In genomic region chr19:10412257-10412977, GRCh38 we compare ENCODE assay signal across 1 cellular context.
TF ChIP-seq lines count a peak whose summit lies in the region.

No MANE protein-coding gene starts in this region.

TF ChIP-seq in K562, 482 proteins besides CTCF, POLR2A, EP300 and RAD21:
- TF ChIP-seq ZBTB33 (CRISPR knock-in tag; IDR thresholded peaks at IDR 0.05) (0 out of 2 replicates have a peak, but pooled peaks have one; percentile 10), MEF2D (tag; conservative IDR thresholded peaks at IDR 0.05; ENCODE audit: low read depth) (peak; percentile 51; the same call in 1 of the 2 replicates), WHSC1 (IDR thresholded peaks at IDR 0.05; ENCODE audit: low read length) (no peak), BMI1 (IDR thresholded peaks at IDR 0.05; ENCODE audit: low read length) (no peak), MEF2A (IDR thresholded peaks at IDR 0.05; ENCODE audit: control insufficient read depth, low read depth, low read length) (peak; percentile 91), SIRT6 (IDR thresholded peaks at IDR 0.05; ENCODE audit: low read depth, low read length) (no peak), SOX6 (IDR thresholded peaks at IDR 0.05) (0 out of 2 replicates have a peak, but pooled peaks have one; percentile 34), ZNF384 (IDR thresholded peaks at IDR 0.05; ENCODE audit: low read depth, low read length) (peak; percentile 25; the same call in 1 of the 2 replicates), SMC3 (conservative IDR thresholded peaks at IDR 0.05; ENCODE audit: insufficient read depth, low read depth, low read length) (no peak), ETV6 (IDR thresholded peaks at IDR 0.05; ENCODE audit: borderline replicate concordance in 1 of 2, low read depth in 2 of 2, low read length in 1 of 2) (no peak), ETV6 (CRISPR knock-in tag; IDR thresholded peaks at IDR 0.05; ENCODE audit: borderline replicate concordance) (no peak)
